ENCODE assay signal across 2 cellular contexts in the genomic region with DNA sequence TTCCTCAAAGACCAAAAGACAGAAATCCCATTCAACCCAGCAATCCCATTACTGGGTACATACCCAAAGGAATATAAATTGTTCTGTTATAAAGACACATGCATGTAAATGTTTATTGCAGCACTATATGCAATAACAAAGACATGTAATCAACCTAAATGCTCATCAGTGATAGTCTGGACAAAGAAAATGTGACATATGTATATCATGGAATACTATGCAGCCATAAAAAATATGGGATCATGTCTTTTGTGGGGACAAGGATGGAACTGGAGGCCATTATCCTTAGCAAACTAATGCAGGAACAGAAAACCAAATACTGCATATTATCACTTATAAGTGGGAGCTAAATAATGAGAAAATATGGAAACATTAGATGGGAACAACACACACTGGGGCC.
A peak's percentile ranks its signal among the peaks of the same experiment; 100 is the strongest.
TF ChIP-seq lines count a peak whose summit lies in the region.

No MANE protein-coding gene starts in this region.

TF ChIP-seq in HepG2, 621 proteins besides CTCF, POLR2A, EP300 and RAD21:
- TF ChIP-seq FOXA3 (CRISPR knock-in tag; IDR thresholded peaks at IDR 0.05), result 0 out of 2 replicates have a peak, but pooled peaks have one; percentile 5
- TF ChIP-seq PHF20 (CRISPR knock-in tag; IDR thresholded peaks at IDR 0.05), result no peak
- TF ChIP-seq, protein P1, sequence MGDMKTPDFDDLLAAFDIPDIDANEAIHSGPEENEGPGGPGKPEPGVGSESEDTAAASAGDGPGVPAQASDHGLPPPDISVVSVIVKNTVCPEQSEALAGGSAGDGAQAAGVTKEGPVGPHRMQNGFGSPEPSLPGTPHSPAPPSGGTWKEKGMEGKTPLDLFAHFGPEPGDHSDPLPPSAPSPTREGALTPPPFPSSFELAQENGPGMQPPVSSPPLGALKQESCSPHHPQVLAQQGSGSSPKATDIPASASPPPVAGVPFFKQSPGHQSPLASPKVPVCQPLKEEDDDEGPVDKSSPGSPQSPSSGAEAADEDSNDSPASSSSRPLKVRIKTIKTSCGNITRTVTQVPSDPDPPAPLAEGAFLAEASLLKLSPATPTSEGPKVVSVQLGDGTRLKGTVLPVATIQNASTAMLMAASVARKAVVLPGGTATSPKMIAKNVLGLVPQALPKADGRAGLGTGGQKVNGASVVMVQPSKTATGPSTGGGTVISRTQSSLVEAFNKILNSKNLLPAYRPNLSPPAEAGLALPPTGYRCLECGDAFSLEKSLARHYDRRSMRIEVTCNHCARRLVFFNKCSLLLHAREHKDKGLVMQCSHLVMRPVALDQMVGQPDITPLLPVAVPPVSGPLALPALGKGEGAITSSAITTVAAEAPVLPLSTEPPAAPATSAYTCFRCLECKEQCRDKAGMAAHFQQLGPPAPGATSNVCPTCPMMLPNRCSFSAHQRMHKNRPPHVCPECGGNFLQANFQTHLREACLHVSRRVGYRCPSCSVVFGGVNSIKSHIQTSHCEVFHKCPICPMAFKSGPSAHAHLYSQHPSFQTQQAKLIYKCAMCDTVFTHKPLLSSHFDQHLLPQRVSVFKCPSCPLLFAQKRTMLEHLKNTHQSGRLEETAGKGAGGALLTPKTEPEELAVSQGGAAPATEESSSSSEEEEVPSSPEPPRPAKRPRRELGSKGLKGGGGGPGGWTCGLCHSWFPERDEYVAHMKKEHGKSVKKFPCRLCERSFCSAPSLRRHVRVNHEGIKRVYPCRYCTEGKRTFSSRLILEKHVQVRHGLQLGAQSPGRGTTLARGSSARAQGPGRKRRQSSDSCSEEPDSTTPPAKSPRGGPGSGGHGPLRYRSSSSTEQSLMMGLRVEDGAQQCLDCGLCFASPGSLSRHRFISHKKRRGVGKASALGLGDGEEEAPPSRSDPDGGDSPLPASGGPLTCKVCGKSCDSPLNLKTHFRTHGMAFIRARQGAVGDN (CRISPR knock-in tag; IDR thresholded peaks at IDR 0.05), result no peak
- TF ChIP-seq CREB1 (IDR thresholded peaks at IDR 0.05), result no peak
- peak; percentile 23; the same call in 1 of the 2 replicates for TF ChIP-seq CREB1 (CRISPR knock-in tag; IDR thresholded peaks at IDR 0.05)
- no peak for TF ChIP-seq PPARG (CRISPR knock-in tag; conservative IDR thresholded peaks at IDR 0.05)
- TF ChIP-seq U2AF2 (IDR thresholded peaks at IDR 0.05; ENCODE audit: low read depth, low read length), result no peak
- no peak for TF ChIP-seq CCDC6 (CRISPR knock-in tag; IDR thresholded peaks at IDR 0.05)
- no peak for TF ChIP-seq NFE2L2 (IDR thresholded peaks at IDR 0.05; ENCODE audit: low read length)
- peak; percentile 71; the same call in 1 of the 2 replicates for TF ChIP-seq RCOR2 (CRISPR knock-in tag; IDR thresholded peaks at IDR 0.05)

TF ChIP-seq in HEK293, 187 proteins besides CTCF, POLR2A, EP300 and RAD21:
- peak; percentile 60; the same call in 1 of the 2 replicates for TF ChIP-seq ZNF146 (tag by site-specific recombination; IDR thresholded peaks at IDR 0.05)
- TF ChIP-seq, protein P2, sequence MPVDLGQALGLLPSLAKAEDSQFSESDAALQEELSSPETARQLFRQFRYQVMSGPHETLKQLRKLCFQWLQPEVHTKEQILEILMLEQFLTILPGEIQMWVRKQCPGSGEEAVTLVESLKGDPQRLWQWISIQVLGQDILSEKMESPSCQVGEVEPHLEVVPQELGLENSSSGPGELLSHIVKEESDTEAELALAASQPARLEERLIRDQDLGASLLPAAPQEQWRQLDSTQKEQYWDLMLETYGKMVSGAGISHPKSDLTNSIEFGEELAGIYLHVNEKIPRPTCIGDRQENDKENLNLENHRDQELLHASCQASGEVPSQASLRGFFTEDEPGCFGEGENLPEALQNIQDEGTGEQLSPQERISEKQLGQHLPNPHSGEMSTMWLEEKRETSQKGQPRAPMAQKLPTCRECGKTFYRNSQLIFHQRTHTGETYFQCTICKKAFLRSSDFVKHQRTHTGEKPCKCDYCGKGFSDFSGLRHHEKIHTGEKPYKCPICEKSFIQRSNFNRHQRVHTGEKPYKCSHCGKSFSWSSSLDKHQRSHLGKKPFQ (tag by site-specific recombination; IDR thresholded peaks at IDR 0.05), result no peak
- TF ChIP-seq, protein P3, sequence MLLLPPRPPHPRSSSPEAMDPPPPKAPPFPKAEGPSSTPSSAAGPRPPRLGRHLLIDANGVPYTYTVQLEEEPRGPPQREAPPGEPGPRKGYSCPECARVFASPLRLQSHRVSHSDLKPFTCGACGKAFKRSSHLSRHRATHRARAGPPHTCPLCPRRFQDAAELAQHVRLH (tag by site-specific recombination; IDR thresholded peaks at IDR 0.05), result 0 out of 2 replicates have a peak, but pooled peaks have one; percentile 22
